In genomic region chr1:75152092-75152491, GRCh38 we compare ENCODE assay signal across 38 cellular contexts. TPM values are rescaled to one million over a fixed set of nuclear protein-coding genes. Genes with fewer than 3 reads are reported as not detected.
"Had no signal": no experiment of that assay in that cellular context is flagged by ENCODE, and none has a peak within 500 bp of the region (broad histone marks: within the 10 kb centered on the region; RNA-seq: fewer than 3 reads in every experiment).

No MANE protein-coding gene starts in this region.

- H3K4me3 ChIP-seq: adrenal gland, ascending aorta, body of pancreas, breast epithelium, cardiac muscle cell had no signal

- H3K4me1 ChIP-seq: adrenal gland, ascending aorta, body of pancreas, breast epithelium had no signal

- FAIRE-seq: astrocyte, bronchial epithelial cell had no signal

- H3K27me3 ChIP-seq: adrenal gland, ascending aorta, body of pancreas, brain microvascular endothelial cell, breast epithelium, cardiac muscle cell had no signal

- H3K36me3 ChIP-seq: adrenal gland, ascending aorta, brain microvascular endothelial cell, cardiac muscle cell had no signal

- H3K9me3 ChIP-seq: adrenal gland, ascending aorta, body of pancreas, breast epithelium had no signal

- H3K27ac ChIP-seq: adrenal gland, ascending aorta, body of pancreas, brain microvascular endothelial cell, breast epithelium, cardiac muscle cell had no signal

- ATAC-seq: activated naive CD4-positive, alpha-beta T cell treated with anti-CD3 and anti-CD28 coated beads, Interleukin-2, amount 50 U/mL, for 72 hours; activated naive CD8-positive, alpha-beta T cell treated with anti-CD3 and anti-CD28 coated beads, Interleukin-2, amount 50 U/mL, for 24 hours; activated T-cell treated with anti-CD3 and anti-CD28 coated beads, Interleukin-2, amount 50 U/mL, for 4 hours; activated T-cell treated with anti-CD3 and anti-CD28 coated beads, Interleukin-2, amount 50 U/mL, for 72 hours; activated T-helper 17 cell treated with anti-CD3 and anti-CD28 coated beads, Interleukin-2, amount 50 U/mL, for 72 hours; body of pancreas had no signal

- DNase-seq: activated effector memory CD4-positive, alpha-beta T cell treated with anti-CD3 and anti-CD28 coated beads, Interleukin-2, amount 50 U/mL, for 16 hours; activated effector memory CD4-positive, alpha-beta T cell treated with Interleukin-2 at 50 U/mL for 16 hours; activated gamma-delta T cell; activated gamma-delta T cell treated with Interleukin-2 at 50 U/mL for 16 hours; activated naive CD4-positive, alpha-beta T cell; activated naive CD4-positive, alpha-beta T cell treated with anti-CD3 and anti-CD28 coated beads for 36 hours; activated naive CD4-positive, alpha-beta T cell treated with anti-CD3 and anti-CD28 coated beads, Interleukin-2, amount 10 ng/mL, durations not matched to agents 7 days and 5 days; activated naive CD4-positive, alpha-beta T cell treated with anti-CD3 and anti-CD28 coated beads, Interleukin-2, amount 50 U/mL, for 16 hours; activated naive CD4-positive, alpha-beta T cell treated with Interleukin-2 at 50 U/mL for 16 hours; activated naive CD8-positive, alpha-beta T cell treated with anti-CD3 and anti-CD28 coated beads for 36 hours; activated naive CD8-positive, alpha-beta T cell treated with anti-CD3 and anti-CD28 coated beads, Interleukin-2, amount 10 ng/mL, durations not matched to agents 7 days and 5 days; activated naive CD8-positive, alpha-beta T cell treated with anti-CD3 and anti-CD28 coated beads, Interleukin-2, amount 50 U/mL, for 24 hours; activated T-cell treated with anti-CD3 and anti-CD28 coated beads, Interleukin-2, amount 50 U/mL, for 24 hours; activated T-cell treated with anti-CD3 and anti-CD28 coated beads, Interleukin-2, amount 50 U/mL, for 4 hours; activated T-cell treated with anti-CD3 and anti-CD28 coated beads, Interleukin-2, amount 50 U/mL, for 48 hours; activated T-cell treated with anti-CD3 and anti-CD28 coated beads, Interleukin-2, amount 50 U/mL, for 72 hours; adrenal gland; amniotic stem cell; amygdala; anterior cingulate cortex; aorta; body of pancreas; brain microvascular endothelial cell; caudate nucleus; central memory CD4-positive, alpha-beta T cell; cerebellar nuclear complex had no signal

RNA-seq across cellular contexts. Expression of gene LHX8, which starts 17.9 kb away (rescaled TPM):
- total RNA-seq: activated naive CD4-positive, alpha-beta T cell treated with anti-CD3 and anti-CD28 coated beads for 36 hours; activated naive CD4-positive, alpha-beta T cell treated with anti-CD3 and anti-CD28 coated beads, Interleukin-2, amount 50 U/mL, for 72 hours; activated naive CD8-positive, alpha-beta T cell treated with anti-CD3 and anti-CD28 coated beads for 36 hours; activated naive CD8-positive, alpha-beta T cell treated with anti-CD3 and anti-CD28 coated beads, Interleukin-2, amount 10 ng/mL, durations not matched to agents 7 days and 5 days; activated T-cell treated with anti-CD3 and anti-CD28 coated beads, Interleukin-2, amount 50 U/mL, for 4 hours; activated T-cell treated with anti-CD3 and anti-CD28 coated beads, Interleukin-2, amount 50 U/mL, for 72 hours; activated T-helper 1 cell treated with anti-CD3 and anti-CD28 coated beads, Interleukin-12 subunit alpha, Interleukin-12 subunit beta, Interleukin-2, Interleukin-4 antibody, amounts not matched to agents 30 ng/mL and 10 ng/mL and 1 ng/mL, durations not matched to agents 14 hours and 24 hours and 36 hours; activated T-helper 17 cell treated with anti-CD3 and anti-CD28 coated beads, Interleukin-2, amount 50 U/mL, for 72 hours; activated T-helper 2 cell treated with anti-CD3 and anti-CD28 coated beads, Interferon-gamma antibody, Interleukin-2, Interleukin-4, amounts not matched to agents 10 μg/mL and 5 μg/mL and 100 μg/mL, durations not matched to agents 14 hours and 24 hours and 36 hours; adrenal gland; aorta; ascending aorta; body of pancreas; breast epithelium; bronchial epithelial cell; cardiac septum; chondrocyte had no signal
- polyA plus RNA-seq: adipose tissue, adrenal gland, aorta had no signal
